20 cellular contexts compared by ENCODE assay signal in genomic region chr10:125451319-125451718, GRCh38.
A peak's percentile ranks its signal among the peaks of the same experiment; 100 is the strongest.
DNase-seq lines count a peak whose midpoint lies in the region; ATAC-seq and TF ChIP-seq lines count a peak whose summit lies in the region.
"Had no signal": no experiment of that assay in that cellular context is flagged by ENCODE, and none has a peak within 500 bp of the region (broad histone marks: within the 10 kb centered on the region; RNA-seq: fewer than 3 reads in every experiment).

No MANE protein-coding gene starts in this region.

- peaks cover 0 to 5% of the 10 kb centered on the region in 2 donors for H3K27me3 ChIP-seq in left lung
- H3K27me3 ChIP-seq in mesenchymal stem cell (ENCODE audit: control insufficient read depth in 1 of 2, insufficient read depth in 1 of 2, low read length in 2 of 2) = peaks cover 0 to 20% of the 10 kb centered on the region in 2 experiments

- no peak overlapping the region for H2AFZ ChIP-seq in mesenchymal stem cell (ENCODE audit: low read depth, low read length)
- H2AFZ ChIP-seq: GM23338 had no signal

- no peak overlapping the region for H3K9ac ChIP-seq in mesenchymal stem cell (ENCODE audit: low read length)

- H3K36me3 ChIP-seq in HEK293 (ENCODE audit: control insufficient read depth in 2 of 2, insufficient read depth in 1 of 2, low read length in 2 of 2) (no peaks in the 10 kb centered on the region), left lung (no peaks in the 10 kb centered on the region), mesenchymal stem cell (ENCODE audit: control insufficient read depth in 1 of 2, insufficient read depth in 2 of 2, low read depth in 1 of 2, low read length in 2 of 2) (no peaks in the 10 kb centered on the region)

- no peak overlapping the region for H4K91ac ChIP-seq in mesenchymal stem cell (ENCODE audit: low read length)

- no peak overlapping the region for H4K8ac ChIP-seq in mesenchymal stem cell (ENCODE audit: low read length)

- H3K4me1 ChIP-seq in HEK293 (ENCODE audit: control insufficient read depth, insufficient read depth, low read length) = no peaks in the 10 kb centered on the region
- H3K4me1 ChIP-seq in left lung = no peaks in the 10 kb centered on the region
- no peaks in the 10 kb centered on the region for H3K4me1 ChIP-seq in mesenchymal stem cell (ENCODE audit: control insufficient read depth, insufficient read depth, low read depth, low read length)

- no peak overlapping the region for H2AK5ac ChIP-seq in mesenchymal stem cell (ENCODE audit: low read length, severe bottlenecking)

- no peak overlapping the region for H3K4me2 ChIP-seq in mesenchymal stem cell (ENCODE audit: low read length, poor library complexity, severe bottlenecking)
- H3K4me2 ChIP-seq: GM23338 had no signal

- H3K4ac ChIP-seq in mesenchymal stem cell (ENCODE audit: low read depth in 1 of 2, low read length in 2 of 2) = no peak overlapping the region

- 82% methylated on average over 10 of the region's 10 CpGs for WGBS in mesenchymal stem cell

- TF ChIP-seq CTCF in HEK293 (tag by site-specific recombination; IDR thresholded peaks at IDR 0.05) = no peak
- no peak for TF ChIP-seq CTCF in left lung (IDR thresholded peaks at IDR 0.05)

- no peak overlapping the region for H3K14ac ChIP-seq in mesenchymal stem cell (ENCODE audit: low read length in 2 of 2)

- no peak overlapping the region for H2BK12ac ChIP-seq in mesenchymal stem cell (ENCODE audit: low read length in 2 of 2)

- POLR2A ChIA-PET in HEK293 (lab: Yijun Ruan, JAX) = no interaction called here

- CTCF ChIA-PET in HEK293 (lab: Yijun Ruan, JAX) = no interaction called here

- no peak overlapping the region for H3K23ac ChIP-seq in mesenchymal stem cell (ENCODE audit: low read length in 2 of 2)

- H3K27ac ChIP-seq in HEK293 (ENCODE audit: extremely low read depth, low read depth, low read length) (no peak overlapping the region), left lung (no peak overlapping the region), mesenchymal stem cell (ENCODE audit: low read length, poor library complexity, severe bottlenecking) (no peak overlapping the region)
- H3K27ac ChIP-seq: C4-2B had no signal

- no peak overlapping the region for H2BK15ac ChIP-seq in mesenchymal stem cell (ENCODE audit: low read depth, poor library complexity, severe bottlenecking)

- H2BK120ac ChIP-seq in mesenchymal stem cell (ENCODE audit: low read depth, low read length) = no peak overlapping the region

- DNase-seq in NCI-H187 treated with DMSO at 0.1 percent for 48 hours (lab: John Stamatoyannopoulos, UW) (peak; percentile 77), NCI-H748 (lab: John Stamatoyannopoulos, UW; ENCODE audit: unreplicated experiment) (peak; percentile 63), left lung (no peak), mesenchymal stem cell (no peak), GF-D8 (lab: John Stamatoyannopoulos, UW) (no peak)
- DNase-seq: ACHN, GDM1, NCI-H1436, NCI-H2081 treated with DMSO at 0.1 percent for 48 hours, NCI-H345, NCI-H774, SHP77, T-helper 1 cell, T-helper 9 cell had no signal

- no peak overlapping the region for H2BK5ac ChIP-seq in mesenchymal stem cell (ENCODE audit: low read depth, low read length, poor library complexity, severe bottlenecking)

- no peak overlapping the region for H3K18ac ChIP-seq in mesenchymal stem cell (ENCODE audit: low read depth in 1 of 2, low read length in 2 of 2)

- no peaks in the 10 kb centered on the region for H3K79me1 ChIP-seq in mesenchymal stem cell (replicated peaks; ENCODE audit: low read length, poor library complexity, severe bottlenecking)

- H3K9me3 ChIP-seq in HEK293 (ENCODE audit: control insufficient read depth, insufficient read depth, low read depth, low read length) = no peaks in the 10 kb centered on the region
- no peaks in the 10 kb centered on the region for H3K9me3 ChIP-seq in left lung
- no peaks in the 10 kb centered on the region for H3K9me3 ChIP-seq in mesenchymal stem cell (ENCODE audit: control insufficient read depth, low read length)

- ATAC-seq in left lung (peak; percentile 54), esophagus mucosa (no peak)
- ATAC-seq: GM23338, HCT116, SK-N-SH treated with all-trans-retinoic acid at 6 μM for 48 hours had no signal

- intact Hi-C loops in left lung (cut with DNase I) = no loop called here

- no peak overlapping the region for H3K4me3 ChIP-seq in HEK293 (ENCODE audit: low read depth, low read length)
- H3K4me3 ChIP-seq in left lung = no peak overlapping the region
- H3K4me3 ChIP-seq in mesenchymal stem cell (ENCODE audit: insufficient read depth in 1 of 2, low read depth in 1 of 2, low read length in 2 of 2) = no peak overlapping the region
- H3K4me3 ChIP-seq: GM23338 had no signal

TF ChIP-seq in HEK293, 187 proteins besides CTCF, POLR2A, EP300 and RAD21 (continues in another document):
- no peak for TF ChIP-seq ZNF211 (tag by site-specific recombination; IDR thresholded peaks at IDR 0.05; ENCODE audit: low read depth)
- peak; percentile 90 for TF ChIP-seq ZNF398 (tag by site-specific recombination; IDR thresholded peaks at IDR 0.05)
- TF ChIP-seq EGR2 (tag by site-specific recombination; IDR thresholded peaks at IDR 0.05; ENCODE audit: low read depth) = peak; percentile 98
- peak; percentile 92 for TF ChIP-seq FEZF1 (tag by site-specific recombination; IDR thresholded peaks at IDR 0.05)
- TF ChIP-seq OVOL3 (tag by site-specific recombination; IDR thresholded peaks at IDR 0.05) = no peak
- no peak for TF ChIP-seq ZNF223 (tag by site-specific recombination; IDR thresholded peaks at IDR 0.05)
- no peak for TF ChIP-seq ZSCAN4 (tag by site-specific recombination; IDR thresholded peaks at IDR 0.05)
- no peak for TF ChIP-seq ZNF621 (tag by site-specific recombination; IDR thresholded peaks at IDR 0.05)
- no peak for TF ChIP-seq ZNF558 (tag by site-specific recombination; IDR thresholded peaks at IDR 0.05)
- no peak for TF ChIP-seq ZBTB7A (tag by site-specific recombination; IDR thresholded peaks at IDR 0.05; ENCODE audit: low read depth)
- no peak for TF ChIP-seq ZNF148 (tag by site-specific recombination; IDR thresholded peaks at IDR 0.05; ENCODE audit: borderline replicate concordance)
- TF ChIP-seq ZFHX2 (tag by site-specific recombination; conservative IDR thresholded peaks at IDR 0.05) = peak; percentile 98
- TF ChIP-seq ZNF311 (tag by site-specific recombination; IDR thresholded peaks at IDR 0.05; ENCODE audit: borderline replicate concordance) = no peak
- no peak for TF ChIP-seq MEIS1 (CRISPR knock-in tag; IDR thresholded peaks at IDR 0.05; ENCODE audit: borderline replicate concordance)
- no peak for TF ChIP-seq ZNF146 (tag by site-specific recombination; IDR thresholded peaks at IDR 0.05)
- TF ChIP-seq INSM2 (tag by site-specific recombination; IDR thresholded peaks at IDR 0.05) = no peak

Comparison
In these comparisons a context has a peak if more than half of its experiments do, and no peak if none do; other contexts are left out.
1. DNase-seq: peak in NCI-H187 treated with DMSO at 0.1 percent for 48 hours (single experiment) and NCI-H748 (single experiment); none in left lung (0 of 2), mesenchymal stem cell (single experiment) and GF-D8 (single experiment).